ENCODE assay signal across 2 cellular contexts in genomic region chr10:22369433-22370072, GRCh38.
A peak's percentile ranks its signal among the peaks of the same experiment; 100 is the strongest.
TF ChIP-seq lines count a peak whose summit lies in the region.

No MANE protein-coding gene starts in this region.

TF ChIP-seq in HepG2, 621 proteins besides CTCF, POLR2A, EP300 and RAD21 (continued from another document):
- TF ChIP-seq ATF4 (CRISPR knock-in tag; IDR thresholded peaks at IDR 0.05) (0 out of 4 replicates have a peak, but pooled peaks of 1 of the 2 experiments have one; percentile 13), ZNF616 (CRISPR knock-in tag; IDR thresholded peaks at IDR 0.05; ENCODE audit: low read depth) (no peak), ATF7 (IDR thresholded peaks at IDR 0.05) (peak; percentile 9; the same call in 1 of the 2 replicates), ATF7 (CRISPR knock-in tag; IDR thresholded peaks at IDR 0.05) (no peak), CREB1 (IDR thresholded peaks at IDR 0.05) (peak; percentile 37; the same call in 1 of the 2 replicates), CREB1 (CRISPR knock-in tag; IDR thresholded peaks at IDR 0.05) (no peak)

TF ChIP-seq in SK-N-SH treated with all-trans-retinoic acid at 6 μM for 48 hours, 23 proteins besides CTCF, POLR2A, EP300 and RAD21 (continued from another document):
- TF ChIP-seq TSHZ2 (CRISPR knock-in tag; IDR thresholded peaks at IDR 0.05) = no peak
- no peak for TF ChIP-seq CREB5 (CRISPR knock-in tag; IDR thresholded peaks at IDR 0.05; ENCODE audit: low read depth)
- no peak for TF ChIP-seq BACH2 (CRISPR knock-in tag; IDR thresholded peaks at IDR 0.05; ENCODE audit: borderline replicate concordance)
- no peak for TF ChIP-seq PPARA (CRISPR knock-in tag; IDR thresholded peaks at IDR 0.05; ENCODE audit: borderline replicate concordance)
- TF ChIP-seq ZFP30 (CRISPR knock-in tag; IDR thresholded peaks at IDR 0.05) = no peak
- no peak for TF ChIP-seq TCF4 (CRISPR knock-in tag; IDR thresholded peaks at IDR 0.05; ENCODE audit: borderline replicate concordance)
- TF ChIP-seq CSRNP3 (CRISPR knock-in tag; IDR thresholded peaks at IDR 0.05) = no peak
- no peak for TF ChIP-seq ARNTL (CRISPR knock-in tag; IDR thresholded peaks at IDR 0.05; ENCODE audit: borderline replicate concordance, low read depth)
- no peak for TF ChIP-seq ZNF8 (CRISPR knock-in tag; IDR thresholded peaks at IDR 0.05)
